13 cellular contexts compared by ENCODE assay signal in the genomic region with DNA sequence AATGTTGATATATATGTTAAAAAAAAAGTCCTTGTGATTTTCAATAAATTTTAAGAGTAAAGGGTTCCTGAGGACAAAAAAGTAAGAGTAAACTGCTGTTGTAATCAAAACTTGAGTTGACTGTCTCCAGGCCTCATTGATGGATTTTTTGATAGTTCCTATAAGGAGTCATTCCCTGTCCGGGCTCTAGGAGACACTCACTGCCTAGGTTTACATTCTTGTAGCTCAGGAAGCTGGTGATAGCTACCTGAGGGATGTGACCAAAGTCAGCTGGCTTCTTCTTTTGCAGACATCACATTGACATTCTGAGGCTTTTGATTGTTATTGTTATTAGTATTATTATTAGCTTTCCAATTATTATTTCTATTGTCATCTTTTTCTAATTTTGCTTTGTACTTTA.
DNase-seq lines count a peak whose midpoint lies in the region; ATAC-seq, FAIRE-seq and TF ChIP-seq lines count a peak whose summit lies in the region.
"Had no signal": no experiment of that assay in that cellular context is flagged by ENCODE, and none has a peak within 500 bp of the region (broad histone marks: within the 10 kb centered on the region; RNA-seq: fewer than 3 reads in every experiment).

No MANE protein-coding gene starts in this region.

- H3K36me3 ChIP-seq in mammary epithelial cell (ENCODE audit: insufficient read depth, low read length) (no peaks in the 10 kb centered on the region), RWPE2 (ENCODE audit: low read depth) (no peaks in the 10 kb centered on the region), small intestine (ENCODE audit: control insufficient read depth in 2 of 2, insufficient read depth in 2 of 2, low read length in 2 of 2) (no peaks in the 10 kb centered on the region), mucosa of descending colon (ENCODE audit: low read depth) (no peaks in the 10 kb centered on the region)
- H3K36me3 ChIP-seq: BLaER1 treated with 17β-estradiol and CSF1 and Interleukin-3, amounts not matched to agents 10 nM and 100 nM; prostate gland had no signal

- H3K4me3 Mint-ChIP-seq in MCF 10A (ENCODE audit: unreplicated experiment) (no peak overlapping the region), type B pancreatic cell (no peak overlapping the region)

- BruUV-seq in MCF 10A (replicated peaks; lab: Mats Ljungman, UMichigan) (no TSS peak), mammary epithelial cell (replicated peaks; lab: Mats Ljungman, UMichigan) (no TSS peak)

- H3K79me2 ChIP-seq in mammary epithelial cell (ENCODE audit: insufficient read depth, low read length) = no peaks in the 10 kb centered on the region

- H3K4me1 ChIP-seq in mammary epithelial cell (ENCODE audit: insufficient read depth, low read length) (no peaks in the 10 kb centered on the region), RWPE2 (ENCODE audit: insufficient read depth, poor library complexity, severe bottlenecking) (no peaks in the 10 kb centered on the region), small intestine (ENCODE audit: control insufficient read depth in 2 of 2, insufficient read depth in 1 of 2, low read depth in 1 of 2, low read length in 1 of 2) (no peaks in the 10 kb centered on the region), mucosa of descending colon (ENCODE audit: low read depth) (no peaks in the 10 kb centered on the region)
- H3K4me1 ChIP-seq: BLaER1 treated with 17β-estradiol and CSF1 and Interleukin-3, amounts not matched to agents 10 nM and 100 nM; prostate gland had no signal

- WGBS in mammary epithelial cell (ENCODE audit: low coverage, missing lambda C conversion rate) = 44% methylated on average over 1 of the region's 1 CpG
- 35 to 60% (median 43%) methylated on average over 1 of the region's 1 CpG for WGBS in small intestine, 3 donors

- H3K27ac ChIP-seq in mammary epithelial cell (ENCODE audit: insufficient read depth, low read depth, low read length) = no peak overlapping the region
- H3K27ac ChIP-seq in RWPE2 (ENCODE audit: poor library complexity, severe bottlenecking) = no peak overlapping the region
- no peak overlapping the region for H3K27ac ChIP-seq in small intestine (ENCODE audit: low read depth in 1 of 2, low read length in 1 of 2)
- H3K27ac ChIP-seq: BLaER1 treated with 17β-estradiol and CSF1 and Interleukin-3, amounts not matched to agents 10 nM and 100 nM; KMS-11; prostate gland had no signal

- dilution Hi-C loops in mammary epithelial cell (cut with HindIII; ENCODE audit: low sequenced_read_pairs) = no loop called here

- H3K9me3 Mint-ChIP-seq in MCF 10A (ENCODE audit: unreplicated experiment) (no peaks in the 10 kb centered on the region), type B pancreatic cell (no peaks in the 10 kb centered on the region)

- CTCF ChIA-PET in MCF 10A (lab: Yijun Ruan, JAX) = interaction anchor here (0.6 to 2.3 kb wide), 5 partner anchors 382 to 811 kb away, joined by 3 to 17 read pairs (median 5); no protein-coding TSS in a partner anchor
- CTCF ChIA-PET in mammary epithelial cell (lab: Charles Lee; ENCODE audit: low non-redundant PET) = no interaction called here

- peaks cover 31% of the 10 kb centered on the region for H3K27me3 Mint-ChIP-seq in MCF 10A (ENCODE audit: insufficient read depth, unreplicated experiment)
- H3K27me3 Mint-ChIP-seq in type B pancreatic cell = no peaks in the 10 kb centered on the region

- FAIRE-seq in small intestine (lab: Jason Lieb, UNC) = no peak

- no peak overlapping the region for H3K9ac ChIP-seq in mammary epithelial cell (ENCODE audit: insufficient read depth, low read length)
- H3K9ac ChIP-seq: BLaER1 treated with 17β-estradiol and CSF1 and Interleukin-3, amounts not matched to agents 10 nM and 100 nM; KMS-11 had no signal

- POLR2A ChIA-PET in MCF 10A (lab: Yijun Ruan, JAX) = no interaction called here

- H3K9me3 ChIP-seq in mammary epithelial cell (replicated peaks; ENCODE audit: insufficient read depth, low read length) (peaks cover 18% of the 10 kb centered on the region), RWPE2 (ENCODE audit: severe bottlenecking) (no peaks in the 10 kb centered on the region), small intestine (ENCODE audit: control insufficient read depth, low read depth) (no peaks in the 10 kb centered on the region), mucosa of descending colon (no peaks in the 10 kb centered on the region)
- H3K9me3 ChIP-seq: prostate gland had no signal

- TF ChIP-seq CTCF in MCF 10A (IDR thresholded peaks at IDR 0.05; ENCODE audit: unreplicated experiment) (peak; percentile 40), mammary epithelial cell (conservative IDR thresholded peaks at IDR 0.05 in 1 of 2, IDR thresholded peaks at IDR 0.05 in 1 of 2; ENCODE audit: extremely low read depth in 1 of 2, insufficient read depth in 1 of 2, low read depth in 1 of 2, low read length in 2 of 2) (no peak), RWPE2 (IDR thresholded peaks at IDR 0.05; ENCODE audit: poor library complexity, severe bottlenecking) (peak; percentile 47), fibroblast of villous mesenchyme (IDR thresholded peaks at IDR 0.05; ENCODE audit: insufficient read depth, low read depth, low read length) (peak; percentile 45), type B pancreatic cell (conservative IDR thresholded peaks at IDR 0.05) (peak; percentile 65), mucosa of descending colon (IDR thresholded peaks at IDR 0.05) (no peak)

- H2AFZ ChIP-seq in mammary epithelial cell (ENCODE audit: low read depth, low read length) = no peak overlapping the region

- no peak overlapping the region for H3K27ac Mint-ChIP-seq in MCF 10A (ENCODE audit: low read depth, unreplicated experiment)
- no peak overlapping the region for H3K27ac Mint-ChIP-seq in type B pancreatic cell

- no peaks in the 10 kb centered on the region for H4K20me1 ChIP-seq in mammary epithelial cell (ENCODE audit: insufficient read depth, low read length)
- H4K20me1 ChIP-seq: BLaER1 treated with 17β-estradiol and CSF1 and Interleukin-3, amounts not matched to agents 10 nM and 100 nM had no signal

- H3K4me3 ChIP-seq in mammary epithelial cell (replicated peaks in 1 of 3; ENCODE audit: insufficient read depth in 1 of 3, low read depth in 2 of 3, low read length in 3 of 3) = no peak overlapping the region
- H3K4me3 ChIP-seq in RWPE2 (ENCODE audit: severe bottlenecking) = no peak overlapping the region
- H3K4me3 ChIP-seq in fibroblast of villous mesenchyme (ENCODE audit: low read depth, low read length) = no peak overlapping the region
- H3K4me3 ChIP-seq in small intestine (ENCODE audit: low read depth in 1 of 2, low read length in 2 of 2) = no peak overlapping the region
- H3K4me3 ChIP-seq in mucosa of descending colon = no peak overlapping the region
- H3K4me3 ChIP-seq: BLaER1 treated with 17β-estradiol and CSF1 and Interleukin-3, amounts not matched to agents 10 nM and 100 nM; prostate gland had no signal

- DNase-seq in MCF 10A (ENCODE audit: unreplicated experiment) = peak; percentile 16
- no peak for DNase-seq in mammary epithelial cell
- no peak for DNase-seq in RWPE2 (ENCODE audit: low spot score)
- peak; percentile 14 for DNase-seq in fibroblast of villous mesenchyme (ENCODE audit: low read depth)
- DNase-seq in type B pancreatic cell (ENCODE audit: extremely low spot score, unreplicated experiment) = no peak
- no peak for DNase-seq in small intestine
- DNase-seq in mucosa of descending colon = no peak
- DNase-seq in islet precursor cell = no peak
- DNase-seq: activated CD4-positive, CD25-positive, alpha-beta regulatory T cell; substantia nigra had no signal

- no peaks in the 10 kb centered on the region for H3K36me3 Mint-ChIP-seq in MCF 10A (ENCODE audit: insufficient read depth, unreplicated experiment)
- no peaks in the 10 kb centered on the region for H3K36me3 Mint-ChIP-seq in type B pancreatic cell

- H3K27me3 ChIP-seq in mammary epithelial cell (ENCODE audit: insufficient read depth, low read length) = no peaks in the 10 kb centered on the region
- H3K27me3 ChIP-seq in RWPE2 (ENCODE audit: insufficient read depth, poor library complexity, severe bottlenecking) = no peaks in the 10 kb centered on the region
- H3K27me3 ChIP-seq in small intestine (ENCODE audit: control insufficient read depth in 2 of 2, insufficient read depth in 2 of 2, low read length in 2 of 2) = no peaks in the 10 kb centered on the region
- H3K27me3 ChIP-seq: BLaER1 treated with 17β-estradiol and CSF1 and Interleukin-3, amounts not matched to agents 10 nM and 100 nM had no signal

- no peaks in the 10 kb centered on the region for H3K4me1 Mint-ChIP-seq in MCF 10A (ENCODE audit: insufficient read depth, unreplicated experiment)
- no peaks in the 10 kb centered on the region for H3K4me1 Mint-ChIP-seq in type B pancreatic cell (ENCODE audit: unreplicated experiment)

- intact Hi-C loops in MCF 10A (cut with micrococcal nuclease) = loop anchor here (1.0 kb wide), 3 partner anchors 411 to 612 kb away; no protein-coding TSS in a partner anchor
- intact Hi-C loops in mammary epithelial cell (cut with micrococcal nuclease) = loop anchor here (2.0 to 5.0 kb wide), 2 partner anchors 409 to 611 kb away; no protein-coding TSS in a partner anchor
- intact Hi-C loops in mucosa of descending colon (cut with DNase I, micrococcal nuclease) = no loop called here

- in situ Hi-C loops in mammary epithelial cell (cut with MboI; ENCODE audit: low sequenced_read_pairs in 2 of 2) = no loop called here

- H3K4me2 ChIP-seq in mammary epithelial cell (ENCODE audit: insufficient read depth, low read depth, low read length) = no peak overlapping the region
- H3K4me2 ChIP-seq: BLaER1 treated with 17β-estradiol and CSF1 and Interleukin-3, amounts not matched to agents 10 nM and 100 nM; KMS-11 had no signal

- peak; percentile 72 for ATAC-seq in RWPE2 (ENCODE audit: low read depth)
- no peak for ATAC-seq in mucosa of descending colon

Comparison
In these comparisons a context has a peak if more than half of its experiments do, and no peak if none do; other contexts are left out.
1. DNase-seq: peak in MCF 10A (single experiment) and fibroblast of villous mesenchyme (single experiment); none in mammary epithelial cell (single experiment), RWPE2 (single experiment), type B pancreatic cell (single experiment), small intestine (single experiment), mucosa of descending colon (0 of 3) and islet precursor cell (single experiment).
2. CTCF ChIP-seq: peak in MCF 10A (single experiment), RWPE2 (single experiment), fibroblast of villous mesenchyme (single experiment) and type B pancreatic cell (single experiment); none in mammary epithelial cell (0 of 2) and mucosa of descending colon (single experiment).
3. intact Hi-C loops: an anchor here in MCF 10A (1.0 kb wide) and mammary epithelial cell (2.0 to 5.0 kb wide); none called in mucosa of descending colon.